Comparison of ENCODE assay signal across 17 cellular contexts in genomic region chr7:103048833-103049232, GRCh38.
DNase-seq lines count a peak whose midpoint lies in the region; ATAC-seq and TF ChIP-seq lines count a peak whose summit lies in the region.
"Had no signal": no experiment of that assay in that cellular context is flagged by ENCODE, and none has a peak within 500 bp of the region (broad histone marks: within the 10 kb centered on the region; RNA-seq: fewer than 3 reads in every experiment).

No MANE protein-coding gene starts in this region.

- ATAC-seq in GM19397 (IDR thresholded peaks at IDR 0.05; ENCODE audit: unreplicated experiment) = no peak
- ATAC-seq: activated naive CD8-positive, alpha-beta T cell treated with anti-CD3 and anti-CD28 coated beads, Interleukin-2, amount 50 U/mL, for 24 hours; left lung; stimulated activated naive B cell treated with anti-CD40 and anti-IgM and Interleukin-4, amounts not matched to agents 10 μg/mL and 1 μg/mL and 100 μg/mL, for 72 hours had no signal

- TF ChIP-seq EP300 in Ishikawa (IDR thresholded peaks at IDR 0.05; ENCODE audit: borderline replicate concordance) = no peak

- no peak for TF ChIP-seq RAD21 in Ishikawa (IDR thresholded peaks at IDR 0.05; ENCODE audit: low read depth)

- DNase-seq in NCI-H2227 (lab: John Stamatoyannopoulos, UW; ENCODE audit: unreplicated experiment) = peak; percentile 23
- no peak for DNase-seq in NCI-H2227 treated with DMSO at 0.1 percent for 48 hours (lab: John Stamatoyannopoulos, UW)
- DNase-seq in RPMI8226 = peak; percentile 33
- peak; percentile 15 for DNase-seq in left kidney (ENCODE audit: low read depth, low spot score)
- DNase-seq in COLO668 (lab: John Stamatoyannopoulos, UW; ENCODE audit: unreplicated experiment) = no peak
- no peak for DNase-seq in DMS153 (lab: John Stamatoyannopoulos, UW)
- DNase-seq: activated CD4-positive, alpha-beta T cell treated with anti-CD3 and anti-CD28 coated beads, Interleukin-2, amount 10 ng/mL, durations not matched to agents 24 days and 14 days; activated naive CD8-positive, alpha-beta T cell treated with anti-CD3 and anti-CD28 coated beads, Interleukin-2, amount 50 U/mL, for 24 hours; DMS79; HFFc6; left lung; NCI-H1048; nephron progenitor cell; stimulated activated CD4-positive, alpha-beta T cell treated with anti-CD3 and anti-CD28 coated beads, Interleukin-1b, Interleukin-23, amount 100 ng/mL, for 48 hours; stimulated activated naive B cell treated with anti-CD40 and anti-IgM and Interleukin-4, amounts not matched to agents 10 μg/mL and 1 μg/mL and 100 μg/mL, for 72 hours had no signal

TF ChIP-seq in Ishikawa, 13 proteins besides CTCF, POLR2A, EP300 and RAD21:
- TF ChIP-seq USF1 (IDR thresholded peaks at IDR 0.05) (peak; percentile 11; the same call in 1 of the 2 replicates), CEBPB (IDR thresholded peaks at IDR 0.05) (no peak)

Comparison
In these comparisons a context has a peak if more than half of its experiments do, and no peak if none do; other contexts are left out.
1. DNase-seq: peak in NCI-H2227 (single experiment), RPMI8226 (single experiment) and left kidney (single experiment); none in NCI-H2227 treated with DMSO at 0.1 percent for 48 hours (single experiment), COLO668 (single experiment) and DMS153 (single experiment).